Comparison of ENCODE assay signal across 19 cellular contexts in the genomic region with DNA sequence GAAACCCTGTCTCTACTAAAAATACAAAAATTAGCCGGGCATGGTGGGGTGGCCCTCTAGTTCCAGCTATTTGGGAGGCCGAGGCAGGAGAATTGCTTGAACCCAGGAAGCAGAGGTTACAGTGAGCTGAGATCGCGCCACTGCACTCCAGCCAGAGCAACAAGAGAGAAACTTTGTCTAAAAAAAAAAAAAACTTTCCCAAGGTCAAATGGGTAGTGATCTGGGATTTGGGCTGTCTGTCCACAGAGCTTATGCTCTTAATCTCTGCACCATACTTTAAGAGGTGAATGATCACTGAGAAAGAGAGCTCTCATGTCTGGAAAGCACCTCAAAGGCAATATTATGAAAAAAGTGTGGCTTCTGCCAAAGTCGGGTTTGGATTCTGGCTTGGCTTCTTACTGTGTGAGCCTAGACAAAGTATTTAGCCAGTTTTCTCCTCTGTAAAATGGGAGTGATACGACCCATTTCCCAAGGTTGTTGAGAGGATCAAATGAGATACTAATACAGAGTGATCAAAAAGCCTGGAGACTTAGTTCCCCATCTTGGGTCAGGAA. TPM values are rescaled to one million over a fixed set of nuclear protein-coding genes. Genes with fewer than 3 reads are reported as not detected.
DNase-seq lines count a peak whose midpoint lies in the region; ATAC-seq and TF ChIP-seq lines count a peak whose summit lies in the region.
"Had no signal": no experiment of that assay in that cellular context is flagged by ENCODE, and none has a peak within 500 bp of the region (broad histone marks: within the 10 kb centered on the region; RNA-seq: fewer than 3 reads in every experiment).

No MANE protein-coding gene starts in this region.

- H3K27me3 ChIP-seq in vagina, result no peaks in the 10 kb centered on the region
- H3K27me3 ChIP-seq: heart left ventricle had no signal

- no peaks in the 10 kb centered on the region for H3K9me3 Mint-ChIP-seq in activated naive CD8-positive, alpha-beta T cell (ENCODE audit: low read depth)
- no peaks in the 10 kb centered on the region for H3K9me3 Mint-ChIP-seq in activated naive CD8-positive, alpha-beta T cell treated with anti-CD3 and anti-CD28 coated beads, Interleukin-2, amount 50 U/mL, for 24 hours
- H3K9me3 Mint-ChIP-seq in activated T-helper 17 cell treated with anti-CD3 and anti-CD28 coated beads, Interleukin-2, amount 50 U/mL, for 72 hours, result no peaks in the 10 kb centered on the region
- no peaks in the 10 kb centered on the region for H3K9me3 Mint-ChIP-seq in activated CD8-positive, alpha-beta T cell treated with anti-CD3 and anti-CD28 coated beads, Interleukin-2, amount 10 ng/mL, durations not matched to agents 7 days and 5 days (ENCODE audit: insufficient read depth)
- H3K9me3 Mint-ChIP-seq: CD14-positive monocyte; stimulated activated naive CD8-positive, alpha-beta T cell treated with anti-CD3 and anti-CD28 coated beads, Interleukin-15, amount 100 ng/mL, for 72 hours had no signal

- peak overlapping the region; percentile 6 for H3K27ac Mint-ChIP-seq in activated naive CD8-positive, alpha-beta T cell
- H3K27ac Mint-ChIP-seq in activated naive CD8-positive, alpha-beta T cell treated with anti-CD3 and anti-CD28 coated beads, Interleukin-2, amount 50 U/mL, for 24 hours, result no peak overlapping the region
- H3K27ac Mint-ChIP-seq in activated T-helper 17 cell treated with anti-CD3 and anti-CD28 coated beads, Interleukin-2, amount 50 U/mL, for 72 hours, result peak overlapping the region; percentile 75
- no peak overlapping the region for H3K27ac Mint-ChIP-seq in activated CD8-positive, alpha-beta T cell treated with anti-CD3 and anti-CD28 coated beads, Interleukin-2, amount 10 ng/mL, durations not matched to agents 7 days and 5 days
- H3K27ac Mint-ChIP-seq: stimulated activated naive CD8-positive, alpha-beta T cell treated with anti-CD3 and anti-CD28 coated beads, Interleukin-15, amount 100 ng/mL, for 72 hours had no signal

- H3K4me1 Mint-ChIP-seq in activated naive CD8-positive, alpha-beta T cell (ENCODE audit: low read depth), result peaks cover 30% of the 10 kb centered on the region
- H3K4me1 Mint-ChIP-seq in activated naive CD8-positive, alpha-beta T cell treated with anti-CD3 and anti-CD28 coated beads, Interleukin-2, amount 50 U/mL, for 24 hours, result peaks cover 59% of the 10 kb centered on the region
- H3K4me1 Mint-ChIP-seq in activated T-helper 17 cell treated with anti-CD3 and anti-CD28 coated beads, Interleukin-2, amount 50 U/mL, for 72 hours, result peaks cover 39% of the 10 kb centered on the region
- peaks cover 59% of the 10 kb centered on the region for H3K4me1 Mint-ChIP-seq in activated CD8-positive, alpha-beta T cell treated with anti-CD3 and anti-CD28 coated beads, Interleukin-2, amount 10 ng/mL, durations not matched to agents 7 days and 5 days (ENCODE audit: low read depth)

- peak overlapping the region; percentile 49 for H3K27ac ChIP-seq in vagina
- H3K27ac ChIP-seq: parathyroid adenoma had no signal

- DNase-seq in activated naive CD8-positive, alpha-beta T cell treated with anti-CD3 and anti-CD28 coated beads, Interleukin-2, amount 50 U/mL, for 24 hours, result no peak
- DNase-seq in left lobe of liver (ENCODE audit: low spot score) (no peak), vagina (ENCODE audit: extremely low spot score in 2 of 2) (no peak), NCI-H1694 (lab: John Stamatoyannopoulos, UW) (no peak)
- DNase-seq in activated CD8-positive, alpha-beta T cell treated with anti-CD3 and anti-CD28 coated beads, Interleukin-2, amount 10 ng/mL, durations not matched to agents 7 days and 5 days, result no peak
- DNase-seq: ACHN; activated gamma-delta T cell treated with Interleukin-2 at 50 U/mL for 16 hours; amniotic stem cell; NCI-H1436 treated with DMSO at 0.1 percent for 48 hours; NCI-H748 treated with DMSO at 0.1 percent for 48 hours; OCI-M1; stimulated activated naive CD8-positive, alpha-beta T cell treated with anti-CD3 and anti-CD28 coated beads, Interleukin-15, amount 100 ng/mL, for 72 hours had no signal

- no peak for ATAC-seq in activated naive CD8-positive, alpha-beta T cell treated with anti-CD3 and anti-CD28 coated beads, Interleukin-2, amount 50 U/mL, for 24 hours
- ATAC-seq in activated T-helper 17 cell treated with anti-CD3 and anti-CD28 coated beads, Interleukin-2, amount 50 U/mL, for 72 hours (replicated peaks), result no peak
- peak; percentile 59 for ATAC-seq in left lobe of liver
- no peak for ATAC-seq in HG03342 (IDR thresholded peaks at IDR 0.05; ENCODE audit: unreplicated experiment)
- ATAC-seq in activated CD8-positive, alpha-beta T cell treated with anti-CD3 and anti-CD28 coated beads, Interleukin-2, amount 10 ng/mL, durations not matched to agents 7 days and 5 days, result no peak
- ATAC-seq: stimulated activated naive CD8-positive, alpha-beta T cell treated with anti-CD3 and anti-CD28 coated beads, Interleukin-15, amount 100 ng/mL, for 72 hours had no signal

- TF ChIP-seq CTCF in vagina (IDR thresholded peaks at IDR 0.05), result no peak

- no peak overlapping the region for H3K4me3 Mint-ChIP-seq in activated naive CD8-positive, alpha-beta T cell
- no peak overlapping the region for H3K4me3 Mint-ChIP-seq in activated naive CD8-positive, alpha-beta T cell treated with anti-CD3 and anti-CD28 coated beads, Interleukin-2, amount 50 U/mL, for 24 hours
- peak overlapping the region; percentile 64 for H3K4me3 Mint-ChIP-seq in activated T-helper 17 cell treated with anti-CD3 and anti-CD28 coated beads, Interleukin-2, amount 50 U/mL, for 72 hours
- H3K4me3 Mint-ChIP-seq in activated CD8-positive, alpha-beta T cell treated with anti-CD3 and anti-CD28 coated beads, Interleukin-2, amount 10 ng/mL, durations not matched to agents 7 days and 5 days, result no peak overlapping the region
- H3K4me3 Mint-ChIP-seq: CD14-positive monocyte; stimulated activated naive CD8-positive, alpha-beta T cell treated with anti-CD3 and anti-CD28 coated beads, Interleukin-15, amount 100 ng/mL, for 72 hours had no signal

- no peak for TF ChIP-seq POLR2A in vagina (IDR thresholded peaks at IDR 0.05)

- CTCF ChIA-PET in activated CD8-positive, alpha-beta T cell treated with anti-CD3 and anti-CD28 coated beads, Interleukin-2, amount 10 ng/mL, durations not matched to agents 7 days and 5 days (lab: Charles Lee), result interaction anchor here (0.9 to 2.2 kb wide), 6 partner anchors 8 to 42 kb away, joined by 3 to 8 read pairs (median 4); a partner anchor contains a TSS

- H3K4me1 ChIP-seq in vagina, result peaks cover 73% of the 10 kb centered on the region
- H3K4me1 ChIP-seq: parathyroid adenoma had no signal

- intact Hi-C loops in vagina (cut with DNase I), result no loop called here

- H3K36me3 ChIP-seq in vagina, result no peaks in the 10 kb centered on the region
- H3K36me3 ChIP-seq: HAP-1 had no signal

- POLR2A ChIA-PET in activated CD8-positive, alpha-beta T cell treated with anti-CD3 and anti-CD28 coated beads, Interleukin-2, amount 10 ng/mL, durations not matched to agents 7 days and 5 days (lab: Charles Lee), result interaction anchor here (1.0 kb wide), 1 partner anchor 32 kb away, joined by 3 read pairs; no protein-coding TSS in a partner anchor

- peaks cover 8% of the 10 kb centered on the region for H3K36me3 Mint-ChIP-seq in activated naive CD8-positive, alpha-beta T cell
- H3K36me3 Mint-ChIP-seq in activated naive CD8-positive, alpha-beta T cell treated with anti-CD3 and anti-CD28 coated beads, Interleukin-2, amount 50 U/mL, for 24 hours (ENCODE audit: low read depth), result peaks cover 2% of the 10 kb centered on the region
- H3K36me3 Mint-ChIP-seq in activated T-helper 17 cell treated with anti-CD3 and anti-CD28 coated beads, Interleukin-2, amount 50 U/mL, for 72 hours (ENCODE audit: low read depth), result peaks cover 23% of the 10 kb centered on the region
- peaks cover 24% of the 10 kb centered on the region for H3K36me3 Mint-ChIP-seq in activated CD8-positive, alpha-beta T cell treated with anti-CD3 and anti-CD28 coated beads, Interleukin-2, amount 10 ng/mL, durations not matched to agents 7 days and 5 days (ENCODE audit: low read depth)

- no peak overlapping the region for H3K4me3 ChIP-seq in vagina
- H3K4me3 ChIP-seq: HAP-1, heart left ventricle had no signal

- H3K9me3 ChIP-seq in vagina, result no peaks in the 10 kb centered on the region
- H3K9me3 ChIP-seq: HAP-1, heart left ventricle had no signal

- no peaks in the 10 kb centered on the region for H3K27me3 Mint-ChIP-seq in activated naive CD8-positive, alpha-beta T cell
- H3K27me3 Mint-ChIP-seq in activated naive CD8-positive, alpha-beta T cell treated with anti-CD3 and anti-CD28 coated beads, Interleukin-2, amount 50 U/mL, for 24 hours, result no peaks in the 10 kb centered on the region
- no peaks in the 10 kb centered on the region for H3K27me3 Mint-ChIP-seq in activated T-helper 17 cell treated with anti-CD3 and anti-CD28 coated beads, Interleukin-2, amount 50 U/mL, for 72 hours
- H3K27me3 Mint-ChIP-seq in activated CD8-positive, alpha-beta T cell treated with anti-CD3 and anti-CD28 coated beads, Interleukin-2, amount 10 ng/mL, durations not matched to agents 7 days and 5 days (ENCODE audit: low read depth), result no peaks in the 10 kb centered on the region
- H3K27me3 Mint-ChIP-seq: stimulated activated naive CD8-positive, alpha-beta T cell treated with anti-CD3 and anti-CD28 coated beads, Interleukin-15, amount 100 ng/mL, for 72 hours had no signal

RNA-seq across cellular contexts. Expression of a gene that starts 34.4 kb away (rescaled TPM):
- 100 to 1,000 TPM; 101 TPM for total RNA-seq in activated T-helper 17 cell treated with anti-CD3 and anti-CD28 coated beads, Interleukin-2, amount 50 U/mL, for 72 hours
- 9.9 TPM for total RNA-seq in left lobe of liver
- 101 TPM for total RNA-seq in vagina
- 10 to 100 TPM; 65.0 to 65.1 TPM for total RNA-seq in activated CD8-positive, alpha-beta T cell treated with anti-CD3 and anti-CD28 coated beads, Interleukin-2, amount 10 ng/mL, durations not matched to agents 7 days and 5 days

Comparison
In these comparisons a context has a peak if more than half of its experiments do, and no peak if none do; other contexts are left out.
1. H3K27ac Mint-ChIP-seq: peak in activated naive CD8-positive, alpha-beta T cell (single experiment) and activated T-helper 17 cell treated with anti-CD3 and anti-CD28 coated beads, Interleukin-2, amount 50 U/mL, for 72 hours (single experiment); none in activated naive CD8-positive, alpha-beta T cell treated with anti-CD3 and anti-CD28 coated beads, Interleukin-2, amount 50 U/mL, for 24 hours (single experiment) and activated CD8-positive, alpha-beta T cell treated with anti-CD3 and anti-CD28 coated beads, Interleukin-2, amount 10 ng/mL, durations not matched to agents 7 days and 5 days (single experiment).